ENCODE assay signal across 9 cellular contexts in the genomic region with DNA sequence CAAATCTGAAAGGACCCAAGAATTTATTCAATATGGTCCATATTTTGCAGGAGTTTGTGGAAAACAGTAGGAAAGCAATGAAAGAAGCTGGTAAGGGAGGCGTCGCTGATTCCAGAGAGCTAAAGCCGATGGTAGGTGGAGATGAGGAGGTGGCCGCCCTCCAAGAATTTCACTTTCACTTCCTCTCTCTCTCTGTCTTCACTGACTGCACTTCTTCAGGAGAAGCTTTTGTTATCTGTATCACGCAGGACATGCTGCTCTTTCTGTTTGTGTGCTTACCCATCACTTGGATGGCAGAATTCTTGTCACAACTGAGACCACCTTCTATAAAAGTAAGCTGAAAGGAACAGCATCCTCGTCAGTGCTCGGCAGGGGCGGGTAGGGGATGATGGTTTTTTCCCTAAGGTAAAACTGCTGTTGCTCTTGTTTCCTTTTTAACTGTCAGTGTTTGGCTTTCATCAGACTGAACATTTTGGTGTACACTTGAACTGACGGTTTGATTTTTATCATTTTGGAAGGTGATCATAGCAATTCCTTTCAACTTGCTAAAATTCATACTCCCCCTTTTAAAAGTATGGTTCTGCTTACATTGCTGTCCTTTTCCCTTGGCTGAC.
DNase-seq lines count a peak whose midpoint lies in the region; ATAC-seq, FAIRE-seq and TF ChIP-seq lines count a peak whose summit lies in the region.
"Had no signal": no experiment of that assay in that cellular context is flagged by ENCODE, and none has a peak within 500 bp of the region (broad histone marks: within the 10 kb centered on the region; RNA-seq: fewer than 3 reads in every experiment).

No MANE protein-coding gene starts in this region.

- intact Hi-C loops in psoas muscle (cut with DNase I) = no loop called here

- H3K4me1 Mint-ChIP-seq in astrocyte (ENCODE audit: low read depth, unreplicated experiment) = peaks cover 3% of the 10 kb centered on the region

- H3K9me3 Mint-ChIP-seq in astrocyte (ENCODE audit: unreplicated experiment) = no peaks in the 10 kb centered on the region

- H3K4me2 ChIP-seq in astrocyte (ENCODE audit: low read length) = peak overlapping the region; percentile 63

- H3K4me3 Mint-ChIP-seq in astrocyte (ENCODE audit: unreplicated experiment) = no peak overlapping the region

- H3K27ac Mint-ChIP-seq in astrocyte (ENCODE audit: unreplicated experiment) = no peak overlapping the region

- no peak for TF ChIP-seq POLR2A in NB4 (IDR thresholded peaks at IDR 0.05; ENCODE audit: extremely low read depth, insufficient read length)

- H2AFZ ChIP-seq in astrocyte (ENCODE audit: low read depth, low read length) = no peak overlapping the region

- DNase-seq in NB4 (ENCODE audit: low read depth) (peak; percentile 81), astrocyte (ENCODE audit: low read depth) (peak; percentile 27), psoas muscle (peak in 1 of 2 donors; percentile 16), DMS 273 treated with DMSO at 0.1 percent for 48 hours (lab: John Stamatoyannopoulos, UW) (no peak), foreskin fibroblast (no peak), T1000 (lab: John Stamatoyannopoulos, UW) (no peak)

- 73 to 82% (median 80%) methylated on average over 9 of the region's 9 CpGs for WGBS in psoas muscle, 3 donors

- no peaks in the 10 kb centered on the region for H3K79me2 ChIP-seq in astrocyte (ENCODE audit: insufficient read depth, low read length)

- H3K36me3 Mint-ChIP-seq in astrocyte (ENCODE audit: low read depth, unreplicated experiment) = peaks cover 8% of the 10 kb centered on the region

- H3K9ac ChIP-seq in astrocyte (ENCODE audit: low read length) = peak overlapping the region; percentile 21

- TF ChIP-seq CTCF in NB4 (IDR thresholded peaks at IDR 0.05; ENCODE audit: low read depth, low read length) (no peak), astrocyte (IDR thresholded peaks at IDR 0.05; ENCODE audit: insufficient read depth, low read depth, low read length) (no peak), psoas muscle (IDR thresholded peaks at IDR 0.05) (no peak), foreskin fibroblast (IDR thresholded peaks at IDR 0.05; ENCODE audit: low read depth, low read length) (no peak)

- H4K20me1 ChIP-seq in astrocyte (ENCODE audit: insufficient read depth, low read length) = no peaks in the 10 kb centered on the region

- no peaks in the 10 kb centered on the region for H3K27me3 ChIP-seq in astrocyte (ENCODE audit: insufficient read depth, low read length)
- no peaks in the 10 kb centered on the region for H3K27me3 ChIP-seq in psoas muscle (ENCODE audit: insufficient read depth in 3 of 3, low read length in 2 of 3)

- H3K36me3 ChIP-seq in astrocyte (ENCODE audit: insufficient read depth, low read length) (no peaks in the 10 kb centered on the region), psoas muscle (ENCODE audit: insufficient read depth in 1 of 2, low read depth in 1 of 2) (peaks cover 0 to 11% of the 10 kb centered on the region in 2 donors)

- no peaks in the 10 kb centered on the region for H3K9me3 ChIP-seq in astrocyte (ENCODE audit: insufficient read depth, low read depth, low read length)
- H3K9me3 ChIP-seq in psoas muscle = no peaks in the 10 kb centered on the region

- no peak overlapping the region for H3K27ac ChIP-seq in astrocyte (ENCODE audit: low read depth, low read length)
- H3K27ac ChIP-seq in psoas muscle = no peak overlapping the region
- H3K27ac ChIP-seq: VCaP had no signal

- H3K4me1 ChIP-seq in astrocyte (ENCODE audit: insufficient read depth, low read length) = no peaks in the 10 kb centered on the region
- H3K4me1 ChIP-seq in psoas muscle = no peaks in the 10 kb centered on the region

- H3K4me3 ChIP-seq in NB4 (ENCODE audit: low read depth, low read length) (peak overlapping the region; percentile 72), astrocyte (ENCODE audit: insufficient read depth, low read depth, low read length) (peak overlapping the region; percentile 7), psoas muscle (peak overlapping the region; percentile 44), foreskin fibroblast (ENCODE audit: low read depth in 1 of 2, low read length in 2 of 2) (no peak overlapping the region)

- FAIRE-seq in astrocyte (lab: Jason Lieb, UNC) = no peak

- no peaks in the 10 kb centered on the region for H3K27me3 Mint-ChIP-seq in astrocyte (ENCODE audit: low read depth, unreplicated experiment)

- ATAC-seq in GM18861 (IDR thresholded peaks at IDR 0.05; ENCODE audit: unreplicated experiment) = peak; percentile 94
- ATAC-seq in HG02610 (IDR thresholded peaks at IDR 0.05; ENCODE audit: unreplicated experiment) = peak; percentile 98
- ATAC-seq in psoas muscle = no peak

Comparison
In these comparisons a context has a peak if more than half of its experiments do, and no peak if none do; other contexts are left out.
1. ATAC-seq: peak in GM18861 (single experiment) and HG02610 (single experiment); none in psoas muscle (0 of 4).
2. DNase-seq: peak in NB4 (single experiment) and astrocyte (single experiment); none in DMS 273 treated with DMSO at 0.1 percent for 48 hours (single experiment), foreskin fibroblast (0 of 2) and T1000 (single experiment).
3. H3K4me3 ChIP-seq: peak in NB4 (single experiment), astrocyte (single experiment) and psoas muscle (single experiment); none in foreskin fibroblast (0 of 2).